In the genomic region with DNA sequence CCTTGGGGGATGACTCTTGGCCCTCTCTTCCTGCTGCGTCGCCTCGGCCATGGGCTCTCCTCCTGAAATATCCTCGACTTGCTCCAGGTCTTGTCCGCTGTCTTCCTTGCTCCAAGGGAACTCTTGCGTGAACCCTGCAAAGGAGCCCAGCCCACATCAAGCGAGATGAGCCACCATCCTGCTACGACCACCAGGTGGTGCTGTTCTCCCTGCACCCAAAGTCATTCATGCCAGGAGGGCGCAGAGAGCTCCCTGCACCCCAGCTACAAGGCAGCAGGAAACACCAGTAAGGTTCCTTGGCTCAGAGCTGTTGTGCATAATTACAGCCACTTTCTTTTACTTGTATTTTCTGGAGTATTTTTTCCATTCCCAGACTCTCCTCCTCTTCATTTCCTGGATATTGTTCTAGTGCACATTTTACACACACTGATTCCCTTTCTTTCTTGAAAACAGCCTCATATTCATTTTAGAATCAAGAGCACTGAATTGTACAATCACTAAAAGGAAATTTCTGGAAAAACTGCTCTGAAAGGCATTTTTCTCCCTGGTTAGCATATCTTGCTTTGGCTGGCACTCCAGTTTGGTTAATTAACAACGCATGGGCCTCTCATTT, we compare ENCODE assay signal across 8 cellular contexts.
DNase-seq lines count a peak whose midpoint lies in the region; ATAC-seq and TF ChIP-seq lines count a peak whose summit lies in the region.

No MANE protein-coding gene starts in this region.

- peak; percentile 67 to 92 (median 84) for TF ChIP-seq CTCF in prostate gland (IDR thresholded peaks at IDR 0.05)

- H3K4me3 Mint-ChIP-seq in activated T-cell treated with anti-CD3 and anti-CD28 coated beads, Interleukin-2, amount 50 U/mL, for 24 hours, result no peak overlapping the region

- no peaks in the 10 kb centered on the region for H3K36me3 ChIP-seq in prostate gland

- no peak for TF ChIP-seq POLR2A in prostate gland (IDR thresholded peaks at IDR 0.05)

- no peak overlapping the region for H3K4me3 ChIP-seq in prostate gland

- no peak overlapping the region for H3K27ac ChIP-seq in prostate gland

- no peaks in the 10 kb centered on the region for H3K9me3 ChIP-seq in prostate gland

- intact Hi-C loops in prostate gland (cut with DNase I), result no loop called here

- H3K27me3 Mint-ChIP-seq in activated T-cell treated with anti-CD3 and anti-CD28 coated beads, Interleukin-2, amount 50 U/mL, for 24 hours, result no peaks in the 10 kb centered on the region

- H3K4me1 Mint-ChIP-seq in activated T-cell treated with anti-CD3 and anti-CD28 coated beads, Interleukin-2, amount 50 U/mL, for 24 hours (ENCODE audit: low read depth), result no peaks in the 10 kb centered on the region

- no peaks in the 10 kb centered on the region for H3K27me3 ChIP-seq in prostate gland (replicated peaks; ENCODE audit: insufficient read depth)

- H3K9me3 Mint-ChIP-seq in activated T-cell treated with anti-CD3 and anti-CD28 coated beads, Interleukin-2, amount 50 U/mL, for 24 hours, result no peaks in the 10 kb centered on the region

- no peaks in the 10 kb centered on the region for H3K4me1 ChIP-seq in prostate gland (replicated peaks)

- no peak overlapping the region for H3K27ac Mint-ChIP-seq in activated T-cell treated with anti-CD3 and anti-CD28 coated beads, Interleukin-2, amount 50 U/mL, for 24 hours

- 20% methylated on average over 10 of the region's 10 CpGs for WGBS in prostate gland

- DNase-seq in DMS153 treated with DMSO at 0.1 percent for 48 hours (lab: John Stamatoyannopoulos, UW; ENCODE audit: unreplicated experiment) (peak; percentile 44), NCI-H345 treated with DMSO at 0.1 percent for 48 hours (lab: John Stamatoyannopoulos, UW; ENCODE audit: unreplicated experiment) (peak; percentile 45), glomerular endothelial cell (ENCODE audit: extremely low read depth, low read depth, low spot score) (peak; percentile 10), prostate gland (ENCODE audit: low spot score) (peak; percentile 53), NCI-H1048 (lab: John Stamatoyannopoulos, UW) (no peak)
- peak; percentile 38 for DNase-seq in activated T-cell treated with anti-CD3 and anti-CD28 coated beads, Interleukin-2, amount 50 U/mL, for 24 hours

- H3K36me3 Mint-ChIP-seq in activated T-cell treated with anti-CD3 and anti-CD28 coated beads, Interleukin-2, amount 50 U/mL, for 24 hours (ENCODE audit: low read depth), result no peaks in the 10 kb centered on the region

- peak; percentile 98 for ATAC-seq in GM19351 (IDR thresholded peaks at IDR 0.05; ENCODE audit: unreplicated experiment)
- ATAC-seq in HG03196 (IDR thresholded peaks at IDR 0.05; ENCODE audit: unreplicated experiment), result peak; percentile 89
